In genomic region chr4:108492816-108493595, GRCh38 we compare ENCODE assay signal across 8 cellular contexts.
DNase-seq lines count a peak whose midpoint lies in the region; ATAC-seq, FAIRE-seq and TF ChIP-seq lines count a peak whose summit lies in the region.

No MANE protein-coding gene starts in this region.

- TF ChIP-seq CTCF in DND-41 (IDR thresholded peaks at IDR 0.05; ENCODE audit: borderline replicate concordance, extremely low read depth, low read length, poor library complexity, severe bottlenecking): peak; percentile 75
- no peak for TF ChIP-seq CTCF in kidney (IDR thresholded peaks at IDR 0.05; ENCODE audit: borderline replicate concordance, extremely low read depth, insufficient read depth)

- peaks cover 20% of the 10 kb centered on the region for H3K9me3 ChIP-seq in DND-41 (ENCODE audit: insufficient read depth, low read length, severe bottlenecking)
- peaks cover 0 to 16% of the 10 kb centered on the region in 2 donors for H3K9me3 ChIP-seq in kidney (ENCODE audit: control insufficient read depth in 1 of 2, low read length in 2 of 2)

- no peak overlapping the region for H3K9ac ChIP-seq in DND-41 (ENCODE audit: low read depth, low read length)
- no peak overlapping the region for H3K9ac ChIP-seq in kidney (ENCODE audit: low read length in 2 of 2)

- intact Hi-C loops in kidney (cut with DNase I): no loop called here

- no peaks in the 10 kb centered on the region for H3K27me3 ChIP-seq in DND-41 (ENCODE audit: insufficient read depth, low read length, poor library complexity)

- peak overlapping the region; percentile 32 for H3K27ac ChIP-seq in DND-41 (ENCODE audit: low read length)
- H3K27ac ChIP-seq in kidney (ENCODE audit: low read depth in 2 of 2, low read length in 2 of 2): no peak overlapping the region

- DNase-seq in DND-41 (peak; percentile 50), kidney (peak; percentile 36), hypothalamus (lab: John Stamatoyannopoulos, UW) (no peak), inferior parietal cortex (ENCODE audit: extremely low spot score) (no peak), COLO668 (lab: John Stamatoyannopoulos, UW; ENCODE audit: unreplicated experiment) (no peak)
- DNase-seq in activated CD8-positive, alpha-beta memory T cell treated with anti-CD3 and anti-CD28 coated beads, Interleukin-2, amount 50 U/mL, for 4 hours: peak; percentile 23

- H2AFZ ChIP-seq in DND-41 (ENCODE audit: low read depth, low read length): no peak overlapping the region

- H3K4me3 ChIP-seq in DND-41 (ENCODE audit: low read depth in 1 of 2, low read length in 2 of 2): no peak overlapping the region
- no peak overlapping the region for H3K4me3 ChIP-seq in kidney (ENCODE audit: low read length in 2 of 2)

- no peaks in the 10 kb centered on the region for H3K36me3 ChIP-seq in DND-41 (ENCODE audit: insufficient read depth, low read length)
- no peaks in the 10 kb centered on the region for H3K36me3 ChIP-seq in kidney (ENCODE audit: control insufficient read depth in 1 of 2, insufficient read depth in 2 of 2, low read length in 2 of 2)

- H3K4me2 ChIP-seq in DND-41 (ENCODE audit: insufficient read depth, low read length): no peak overlapping the region

- no peaks in the 10 kb centered on the region for H3K79me2 ChIP-seq in DND-41 (ENCODE audit: insufficient read depth, low read length)

- no peaks in the 10 kb centered on the region for H4K20me1 ChIP-seq in DND-41 (ENCODE audit: insufficient read depth, low read length)

- H3K4me1 ChIP-seq in DND-41 (ENCODE audit: insufficient read depth, low read length): peaks cover 10% of the 10 kb centered on the region
- no peaks in the 10 kb centered on the region for H3K4me1 ChIP-seq in kidney (ENCODE audit: control insufficient read depth in 1 of 2, insufficient read depth in 1 of 2, low read depth in 1 of 2, low read length in 2 of 2)

- FAIRE-seq in kidney (lab: Jason Lieb, UNC): no peak

- ATAC-seq in DND-41 (ENCODE audit: insufficient read depth, low read depth): peak; percentile 82
- peak; percentile 68 for ATAC-seq in HG02798 (IDR thresholded peaks at IDR 0.05; ENCODE audit: poor library complexity, unreplicated experiment)
- no peak for ATAC-seq in HG02759 (IDR thresholded peaks at IDR 0.05; ENCODE audit: unreplicated experiment)

Comparison
In these comparisons a context has a peak if more than half of its experiments do, and no peak if none do; other contexts are left out.
1. DNase-seq: peak in DND-41 (single experiment), activated CD8-positive, alpha-beta memory T cell treated with anti-CD3 and anti-CD28 coated beads, Interleukin-2, amount 50 U/mL, for 4 hours (single experiment) and kidney (single experiment); none in hypothalamus (0 of 51), inferior parietal cortex (single experiment) and COLO668 (single experiment).